Comparison of ENCODE assay signal across 11 cellular contexts in genomic region chr12:115374480-115375187, GRCh38.
DNase-seq lines count a peak whose midpoint lies in the region; ATAC-seq and TF ChIP-seq lines count a peak whose summit lies in the region.
"Had no signal": no experiment of that assay in that cellular context is flagged by ENCODE, and none has a peak within 500 bp of the region (broad histone marks: within the 10 kb centered on the region; RNA-seq: fewer than 3 reads in every experiment).

No MANE protein-coding gene starts in this region.

- H3K4me3 Mint-ChIP-seq in progenitor cell of endocrine pancreas (ENCODE audit: low read depth): no peak overlapping the region
- H3K4me3 Mint-ChIP-seq in CD4-positive, alpha-beta memory T cell: no peak overlapping the region

- ATAC-seq in GM18861 (IDR thresholded peaks at IDR 0.05; ENCODE audit: unreplicated experiment): peak; percentile 12
- peak; percentile 19 for ATAC-seq in HG02623 (IDR thresholded peaks at IDR 0.05; ENCODE audit: unreplicated experiment)
- no peak for ATAC-seq in RWPE2 (ENCODE audit: low read depth)
- ATAC-seq in left cardiac atrium: no peak

- H3K36me3 ChIP-seq in RWPE2 (ENCODE audit: low read depth): no peaks in the 10 kb centered on the region
- H3K36me3 ChIP-seq in CD4-positive, alpha-beta memory T cell (ENCODE audit: insufficient read depth, low read length): no peaks in the 10 kb centered on the region

- H3K4me3 ChIP-seq in RWPE2 (ENCODE audit: severe bottlenecking): no peak overlapping the region
- H3K4me3 ChIP-seq in CD4-positive, alpha-beta memory T cell (ENCODE audit: low read length in 2 of 2): no peak overlapping the region

- DNase-seq in RWPE2 (ENCODE audit: low spot score): no peak
- no peak for DNase-seq in progenitor cell of endocrine pancreas (ENCODE audit: low spot score, unreplicated experiment)
- DNase-seq in H4 (ENCODE audit: low spot score): no peak
- DNase-seq in effector CD4-positive, alpha-beta T cell: no peak
- DNase-seq in CD4-positive, alpha-beta memory T cell: no peak
- no peak for DNase-seq in left cardiac atrium
- DNase-seq: activated CD8-positive, alpha-beta memory T cell treated with anti-CD3 and anti-CD28 coated beads, Interleukin-2, amount 50 U/mL, for 48 hours; DMS53; NCI-H446 had no signal

- H3K4me1 ChIP-seq in RWPE2 (ENCODE audit: insufficient read depth, poor library complexity, severe bottlenecking): peaks cover 10% of the 10 kb centered on the region
- H3K4me1 ChIP-seq in CD4-positive, alpha-beta memory T cell (ENCODE audit: insufficient read depth, low read length): no peaks in the 10 kb centered on the region

- peak overlapping the region; percentile 40 for H3K27ac ChIP-seq in RWPE2 (ENCODE audit: poor library complexity, severe bottlenecking)
- no peak overlapping the region for H3K27ac ChIP-seq in CD4-positive, alpha-beta memory T cell (ENCODE audit: low read depth, low read length)

- POLR2A ChIA-PET in CD4-positive, alpha-beta memory T cell (lab: Charles Lee; ENCODE audit: partially characterized antibody): no interaction called here

- no peak for TF ChIP-seq CTCF in RWPE2 (IDR thresholded peaks at IDR 0.05; ENCODE audit: poor library complexity, severe bottlenecking)
- TF ChIP-seq CTCF in progenitor cell of endocrine pancreas (IDR thresholded peaks at IDR 0.05; ENCODE audit: unreplicated experiment): no peak

- no peaks in the 10 kb centered on the region for H3K27me3 ChIP-seq in RWPE2 (ENCODE audit: insufficient read depth, poor library complexity, severe bottlenecking)
- no peaks in the 10 kb centered on the region for H3K27me3 ChIP-seq in CD4-positive, alpha-beta memory T cell (ENCODE audit: insufficient read depth, low read length)

- no peaks in the 10 kb centered on the region for H3K36me3 Mint-ChIP-seq in progenitor cell of endocrine pancreas (ENCODE audit: insufficient read depth)
- no peaks in the 10 kb centered on the region for H3K36me3 Mint-ChIP-seq in CD4-positive, alpha-beta memory T cell

- no peaks in the 10 kb centered on the region for H3K9me3 ChIP-seq in RWPE2 (ENCODE audit: severe bottlenecking)
- H3K9me3 ChIP-seq in CD4-positive, alpha-beta memory T cell (ENCODE audit: control insufficient read depth in 1 of 2, low read length in 2 of 2): no peaks in the 10 kb centered on the region

- intact Hi-C loops in CD4-positive, alpha-beta memory T cell (cut with micrococcal nuclease): no loop called here
- intact Hi-C loops in left cardiac atrium (cut with DNase I): no loop called here

- H3K4me1 Mint-ChIP-seq in progenitor cell of endocrine pancreas (ENCODE audit: low read depth): peaks cover 7% of the 10 kb centered on the region
- no peaks in the 10 kb centered on the region for H3K4me1 Mint-ChIP-seq in CD4-positive, alpha-beta memory T cell

- CTCF ChIA-PET in CD4-positive, alpha-beta memory T cell (lab: Charles Lee; ENCODE audit: partially characterized antibody): no interaction called here

- no peaks in the 10 kb centered on the region for H3K9me3 Mint-ChIP-seq in progenitor cell of endocrine pancreas (ENCODE audit: low read depth)
- peaks cover 2 to 22% (median 10%) of the 10 kb centered on the region in 8 donors for H3K9me3 Mint-ChIP-seq in CD4-positive, alpha-beta memory T cell

- peak overlapping the region; percentile 2 for H3K27ac Mint-ChIP-seq in progenitor cell of endocrine pancreas
- H3K27ac Mint-ChIP-seq in CD4-positive, alpha-beta memory T cell: no peak overlapping the region

- H3K27me3 Mint-ChIP-seq in progenitor cell of endocrine pancreas: peaks cover 38% of the 10 kb centered on the region
- no peaks in the 10 kb centered on the region for H3K27me3 Mint-ChIP-seq in CD4-positive, alpha-beta memory T cell

Comparison
In these comparisons a context has a peak if more than half of its experiments do, and no peak if none do; other contexts are left out.
1. ATAC-seq: peak in GM18861 (single experiment) and HG02623 (single experiment); none in RWPE2 (single experiment) and left cardiac atrium (0 of 2).